Comparison of ENCODE assay signal across 1 cellular context in the genomic region with DNA sequence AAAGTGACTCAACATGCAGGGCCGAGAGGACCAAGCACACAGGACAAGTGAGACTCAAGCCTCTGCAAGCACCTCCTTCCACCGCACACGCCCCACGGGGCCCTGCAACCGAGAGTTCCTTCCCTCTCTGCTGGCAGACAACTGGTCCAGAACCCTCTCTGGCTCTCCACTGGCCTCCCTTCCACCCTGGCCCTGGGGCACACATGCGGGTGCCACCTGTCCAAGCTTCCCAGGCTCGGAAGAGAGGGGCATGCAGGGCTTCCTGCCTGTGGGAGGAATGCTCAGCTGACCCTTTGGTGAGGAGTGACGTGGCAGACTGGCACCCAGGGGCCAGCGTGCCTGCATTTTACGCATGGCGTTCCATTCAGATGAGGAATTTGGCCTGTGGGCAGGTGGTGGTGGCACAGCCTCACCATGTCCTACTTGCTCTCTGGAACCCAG.
TF ChIP-seq lines count a peak whose summit lies in the region.

No MANE protein-coding gene starts in this region.

TF ChIP-seq in H1, 55 proteins besides CTCF, POLR2A, EP300 and RAD21 (continued from another document):
- TF ChIP-seq USF2 (IDR thresholded peaks at IDR 0.05; ENCODE audit: low read length) (no peak), SUZ12 (IDR thresholded peaks at IDR 0.05; ENCODE audit: low read length) (no peak), RNF2 (IDR thresholded peaks at IDR 0.05; ENCODE audit: borderline replicate concordance, low read depth, low read length, missing control alignments, poor library complexity, severe bottlenecking) (no peak), SP4 (IDR thresholded peaks at IDR 0.05; ENCODE audit: low read length) (no peak), SP1 (IDR thresholded peaks at IDR 0.05; ENCODE audit: low read depth, low read length) (no peak), GTF2F1 (IDR thresholded peaks at IDR 0.05; ENCODE audit: borderline replicate concordance, low read depth, low read length) (no peak), CTBP2 (IDR thresholded peaks at IDR 0.05; ENCODE audit: borderline replicate concordance, insufficient read depth, insufficient read length, low read length) (no peak), JUND (IDR thresholded peaks at IDR 0.05; ENCODE audit: low read length) (no peak), TCF12 (IDR thresholded peaks at IDR 0.05; ENCODE audit: low read depth, low read length) (no peak), EZH2 (IDR thresholded peaks at IDR 0.05; ENCODE audit: low read depth, low read length, severe bottlenecking) (no peak), POU5F1 (IDR thresholded peaks at IDR 0.05; ENCODE audit: low read depth, low read length) (no peak)
- TF ChIP-seq, protein P1, sequence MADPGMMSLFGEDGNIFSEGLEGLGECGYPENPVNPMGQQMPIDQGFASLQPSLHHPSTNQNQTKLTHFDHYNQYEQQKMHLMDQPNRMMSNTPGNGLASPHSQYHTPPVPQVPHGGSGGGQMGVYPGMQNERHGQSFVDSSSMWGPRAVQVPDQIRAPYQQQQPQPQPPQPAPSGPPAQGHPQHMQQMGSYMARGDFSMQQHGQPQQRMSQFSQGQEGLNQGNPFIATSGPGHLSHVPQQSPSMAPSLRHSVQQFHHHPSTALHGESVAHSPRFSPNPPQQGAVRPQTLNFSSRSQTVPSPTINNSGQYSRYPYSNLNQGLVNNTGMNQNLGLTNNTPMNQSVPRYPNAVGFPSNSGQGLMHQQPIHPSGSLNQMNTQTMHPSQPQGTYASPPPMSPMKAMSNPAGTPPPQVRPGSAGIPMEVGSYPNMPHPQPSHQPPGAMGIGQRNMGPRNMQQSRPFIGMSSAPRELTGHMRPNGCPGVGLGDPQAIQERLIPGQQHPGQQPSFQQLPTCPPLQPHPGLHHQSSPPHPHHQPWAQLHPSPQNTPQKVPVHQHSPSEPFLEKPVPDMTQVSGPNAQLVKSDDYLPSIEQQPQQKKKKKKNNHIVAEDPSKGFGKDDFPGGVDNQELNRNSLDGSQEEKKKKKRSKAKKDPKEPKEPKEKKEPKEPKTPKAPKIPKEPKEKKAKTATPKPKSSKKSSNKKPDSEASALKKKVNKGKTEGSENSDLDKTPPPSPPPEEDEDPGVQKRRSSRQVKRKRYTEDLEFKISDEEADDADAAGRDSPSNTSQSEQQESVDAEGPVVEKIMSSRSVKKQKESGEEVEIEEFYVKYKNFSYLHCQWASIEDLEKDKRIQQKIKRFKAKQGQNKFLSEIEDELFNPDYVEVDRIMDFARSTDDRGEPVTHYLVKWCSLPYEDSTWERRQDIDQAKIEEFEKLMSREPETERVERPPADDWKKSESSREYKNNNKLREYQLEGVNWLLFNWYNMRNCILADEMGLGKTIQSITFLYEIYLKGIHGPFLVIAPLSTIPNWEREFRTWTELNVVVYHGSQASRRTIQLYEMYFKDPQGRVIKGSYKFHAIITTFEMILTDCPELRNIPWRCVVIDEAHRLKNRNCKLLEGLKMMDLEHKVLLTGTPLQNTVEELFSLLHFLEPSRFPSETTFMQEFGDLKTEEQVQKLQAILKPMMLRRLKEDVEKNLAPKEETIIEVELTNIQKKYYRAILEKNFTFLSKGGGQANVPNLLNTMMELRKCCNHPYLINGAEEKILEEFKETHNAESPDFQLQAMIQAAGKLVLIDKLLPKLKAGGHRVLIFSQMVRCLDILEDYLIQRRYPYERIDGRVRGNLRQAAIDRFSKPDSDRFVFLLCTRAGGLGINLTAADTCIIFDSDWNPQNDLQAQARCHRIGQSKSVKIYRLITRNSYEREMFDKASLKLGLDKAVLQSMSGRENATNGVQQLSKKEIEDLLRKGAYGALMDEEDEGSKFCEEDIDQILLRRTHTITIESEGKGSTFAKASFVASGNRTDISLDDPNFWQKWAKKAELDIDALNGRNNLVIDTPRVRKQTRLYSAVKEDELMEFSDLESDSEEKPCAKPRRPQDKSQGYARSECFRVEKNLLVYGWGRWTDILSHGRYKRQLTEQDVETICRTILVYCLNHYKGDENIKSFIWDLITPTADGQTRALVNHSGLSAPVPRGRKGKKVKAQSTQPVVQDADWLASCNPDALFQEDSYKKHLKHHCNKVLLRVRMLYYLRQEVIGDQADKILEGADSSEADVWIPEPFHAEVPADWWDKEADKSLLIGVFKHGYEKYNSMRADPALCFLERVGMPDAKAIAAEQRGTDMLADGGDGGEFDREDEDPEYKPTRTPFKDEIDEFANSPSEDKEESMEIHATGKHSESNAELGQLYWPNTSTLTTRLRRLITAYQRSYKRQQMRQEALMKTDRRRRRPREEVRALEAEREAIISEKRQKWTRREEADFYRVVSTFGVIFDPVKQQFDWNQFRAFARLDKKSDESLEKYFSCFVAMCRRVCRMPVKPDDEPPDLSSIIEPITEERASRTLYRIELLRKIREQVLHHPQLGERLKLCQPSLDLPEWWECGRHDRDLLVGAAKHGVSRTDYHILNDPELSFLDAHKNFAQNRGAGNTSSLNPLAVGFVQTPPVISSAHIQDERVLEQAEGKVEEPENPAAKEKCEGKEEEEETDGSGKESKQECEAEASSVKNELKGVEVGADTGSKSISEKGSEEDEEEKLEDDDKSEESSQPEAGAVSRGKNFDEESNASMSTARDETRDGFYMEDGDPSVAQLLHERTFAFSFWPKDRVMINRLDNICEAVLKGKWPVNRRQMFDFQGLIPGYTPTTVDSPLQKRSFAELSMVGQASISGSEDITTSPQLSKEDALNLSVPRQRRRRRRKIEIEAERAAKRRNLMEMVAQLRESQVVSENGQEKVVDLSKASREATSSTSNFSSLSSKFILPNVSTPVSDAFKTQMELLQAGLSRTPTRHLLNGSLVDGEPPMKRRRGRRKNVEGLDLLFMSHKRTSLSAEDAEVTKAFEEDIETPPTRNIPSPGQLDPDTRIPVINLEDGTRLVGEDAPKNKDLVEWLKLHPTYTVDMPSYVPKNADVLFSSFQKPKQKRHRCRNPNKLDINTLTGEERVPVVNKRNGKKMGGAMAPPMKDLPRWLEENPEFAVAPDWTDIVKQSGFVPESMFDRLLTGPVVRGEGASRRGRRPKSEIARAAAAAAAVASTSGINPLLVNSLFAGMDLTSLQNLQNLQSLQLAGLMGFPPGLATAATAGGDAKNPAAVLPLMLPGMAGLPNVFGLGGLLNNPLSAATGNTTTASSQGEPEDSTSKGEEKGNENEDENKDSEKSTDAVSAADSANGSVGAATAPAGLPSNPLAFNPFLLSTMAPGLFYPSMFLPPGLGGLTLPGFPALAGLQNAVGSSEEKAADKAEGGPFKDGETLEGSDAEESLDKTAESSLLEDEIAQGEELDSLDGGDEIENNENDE (IDR thresholded peaks at IDR 0.05; ENCODE audit: insufficient replicate concordance, low read length): no peak
